In the genomic region with DNA sequence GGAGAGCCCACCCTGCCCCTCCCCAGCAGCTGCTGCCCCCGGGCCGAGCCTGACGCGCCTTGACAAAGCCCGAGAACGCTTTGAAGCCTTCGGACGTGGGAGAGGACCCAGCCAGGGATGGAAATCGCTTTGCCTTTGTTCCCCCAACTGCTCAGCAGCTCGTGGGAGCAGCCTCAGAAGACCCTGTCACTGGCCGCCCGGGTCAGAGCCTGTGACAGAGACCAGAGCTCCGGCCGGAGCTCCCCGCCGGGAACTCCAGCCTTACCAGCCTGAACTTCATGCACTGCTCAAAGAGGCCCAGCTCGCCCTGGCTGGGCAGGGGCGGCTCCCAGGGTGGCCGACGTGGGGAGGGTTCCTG, we compare ENCODE assay signal across 17 cellular contexts. TPM values are rescaled to one million over a fixed set of nuclear protein-coding genes. Genes with fewer than 3 reads are reported as not detected.
DNase-seq lines count a peak whose midpoint lies in the region; ATAC-seq and TF ChIP-seq lines count a peak whose summit lies in the region.
"Had no signal": no experiment of that assay in that cellular context is flagged by ENCODE, and none has a peak within 500 bp of the region (broad histone marks: within the 10 kb centered on the region; RNA-seq: fewer than 3 reads in every experiment).

No MANE protein-coding gene starts in this region.

- peak overlapping the region; percentile 53 for H3K4ac ChIP-seq in neuronal stem cell (ENCODE audit: low read length)

- H2BK5ac ChIP-seq in neuronal stem cell (ENCODE audit: low read length), result peak overlapping the region; percentile 98

- 45% methylated on average over 20 of the region's 20 CpGs; no CpG with 5 or more reads in 1 of the 2 experiments for WGBS in endodermal cell (ENCODE audit: insufficient coverage in 1 of 2, insufficient read length in 1 of 2), 2 experiments
- no CpG with 5 or more reads among the region's 20 CpGs for WGBS in neuronal stem cell (ENCODE audit: extremely low coverage in 2 of 2, insufficient read length in 2 of 2, insufficient replicate concordance in 1 of 2), 2 donors

- peaks cover 3% of the 10 kb centered on the region; the same call in 1 of the 2 replicates for H3K36me3 ChIP-seq in HUES6 (ENCODE audit: control insufficient read depth, insufficient read depth, low read length)
- H3K36me3 ChIP-seq in endodermal cell (ENCODE audit: control insufficient read depth, insufficient read depth, low read length), result no peaks in the 10 kb centered on the region
- peaks cover 4 to 5% of the 10 kb centered on the region in 2 donors for H3K36me3 ChIP-seq in neuronal stem cell (replicated peaks in 1 of 2; ENCODE audit: control insufficient read depth in 2 of 2, insufficient read depth in 2 of 2, low read length in 2 of 2)
- H3K36me3 ChIP-seq: colonic mucosa, left ventricle myocardium inferior, Peyer's patch had no signal

- no peak for TF ChIP-seq CTCF in endodermal cell (conservative IDR thresholded peaks at IDR 0.05)

- H3K4me3 ChIP-seq in HUES6 (ENCODE audit: low read depth, low read length), result peak overlapping the region; percentile 38
- no peak overlapping the region for H3K4me3 ChIP-seq in endodermal cell (ENCODE audit: low read length)
- peak overlapping the region; percentile 49 to 72 for H3K4me3 ChIP-seq in neuronal stem cell (ENCODE audit: low read length in 2 of 2)
- H3K4me3 ChIP-seq: colonic mucosa, left ventricle myocardium inferior, Peyer's patch, psoas muscle, testis had no signal

- H3K14ac ChIP-seq in neuronal stem cell (ENCODE audit: low read length), result no peak overlapping the region

- H3K4me1 Mint-ChIP-seq in endodermal cell, result peaks cover 9% of the 10 kb centered on the region

- H3K4me2 ChIP-seq in neuronal stem cell (ENCODE audit: insufficient read depth, low read length, poor library complexity, severe bottlenecking), result peak overlapping the region; percentile 52

- H2BK15ac ChIP-seq in neuronal stem cell (ENCODE audit: low read length), result no peak overlapping the region

- H3K27me3 Mint-ChIP-seq in endodermal cell (ENCODE audit: insufficient read depth), result no peaks in the 10 kb centered on the region

- peaks cover 11% of the 10 kb centered on the region for H3K79me1 ChIP-seq in neuronal stem cell (ENCODE audit: low read depth, low read length)

- H2BK120ac ChIP-seq in neuronal stem cell (ENCODE audit: low read depth, low read length), result peak overlapping the region; percentile 76

- H3K18ac ChIP-seq in neuronal stem cell (ENCODE audit: low read length), result peak overlapping the region; percentile 98

- H2BK12ac ChIP-seq in neuronal stem cell (ENCODE audit: low read length), result no peak overlapping the region

- H3K4me1 ChIP-seq in HUES6 (ENCODE audit: control insufficient read depth, insufficient read depth, low read length), result peaks cover 34% of the 10 kb centered on the region
- no peaks in the 10 kb centered on the region for H3K4me1 ChIP-seq in endodermal cell (ENCODE audit: control insufficient read depth, insufficient read depth, low read length)
- H3K4me1 ChIP-seq in neuronal stem cell (ENCODE audit: control insufficient read depth in 2 of 2, insufficient read depth in 1 of 2, low read depth in 1 of 2, low read length in 2 of 2), result peaks cover 16 to 23% of the 10 kb centered on the region in 2 donors
- H3K4me1 ChIP-seq: colonic mucosa, psoas muscle, testis had no signal

- H3K9ac ChIP-seq in HUES6 (ENCODE audit: low read length), result peak overlapping the region; percentile 38
- H3K9ac ChIP-seq in endodermal cell (ENCODE audit: extremely low read depth, low read length, poor library complexity, severe bottlenecking), result no peak overlapping the region
- H3K9ac ChIP-seq in neuronal stem cell (ENCODE audit: low read depth, low read length, poor library complexity), result peak overlapping the region; percentile 60

- peak overlapping the region; percentile 43 for H4K91ac ChIP-seq in neuronal stem cell (ENCODE audit: low read depth, low read length, poor library complexity)

- peak overlapping the region; percentile 6; the same call in 1 of the 2 replicates for H3K27ac ChIP-seq in HUES6 (ENCODE audit: low read depth, low read length)
- H3K27ac ChIP-seq in endodermal cell (ENCODE audit: low read depth, low read length), result peak overlapping the region; percentile 96
- peak overlapping the region; percentile 97 for H3K27ac ChIP-seq in neuronal stem cell (replicated peaks; ENCODE audit: low read length)
- H3K27ac ChIP-seq: colonic mucosa, left ventricle myocardium inferior, Peyer's patch, psoas muscle, testis had no signal

- peak overlapping the region; percentile 56 for H2AK5ac ChIP-seq in neuronal stem cell (ENCODE audit: low read depth, low read length)

- DNase-seq in endodermal cell (peak; percentile 63), neuronal stem cell (ENCODE audit: low spot score) (no peak), mucosa of gallbladder (ENCODE audit: low spot score) (no peak)
- DNase-seq: activated naive CD4-positive, alpha-beta T cell treated with anti-CD3 and anti-CD28 coated beads for 36 hours; colonic mucosa; foreskin fibroblast; HCEC 1CT; left ventricle myocardium inferior; NCI-H1105; NCI-H69; stimulated activated CD4-positive, alpha-beta T cell treated with anti-CD3 and anti-CD28 coated beads, Interleukin-12 subunit alpha, Interleukin-12 subunit beta, amount 100 ng/mL, for 4 hours; testis had no signal

- H3K27me3 ChIP-seq in HUES6 (ENCODE audit: control insufficient read depth, insufficient read depth, low read length) (no peaks in the 10 kb centered on the region), endodermal cell (ENCODE audit: control insufficient read depth, insufficient read depth, low read length, poor library complexity, severe bottlenecking) (no peaks in the 10 kb centered on the region), neuronal stem cell (ENCODE audit: control insufficient read depth in 3 of 3, insufficient read depth in 3 of 3, low read depth in 1 of 3, low read length in 3 of 3) (peaks cover 0 to under 1% (median 0%) of the 10 kb centered on the region in 3 experiments)
- H3K27me3 ChIP-seq: colonic mucosa, Peyer's patch, testis had no signal

- peaks cover 4% of the 10 kb centered on the region for H3K36me3 Mint-ChIP-seq in endodermal cell (ENCODE audit: low read depth)

- ATAC-seq in HG03045 (IDR thresholded peaks at IDR 0.05; ENCODE audit: unreplicated experiment) (no peak), GM21786 (IDR thresholded peaks at IDR 0.05; ENCODE audit: unreplicated experiment) (no peak)
- ATAC-seq: psoas muscle had no signal

- no peak overlapping the region for H3K23ac ChIP-seq in neuronal stem cell (ENCODE audit: low read depth, low read length, poor library complexity)

- peaks cover 57% of the 10 kb centered on the region for H3K9me3 Mint-ChIP-seq in endodermal cell
- H3K9me3 Mint-ChIP-seq: activated naive CD4-positive, alpha-beta T cell treated with anti-CD3 and anti-CD28 coated beads for 36 hours had no signal

- H2AFZ ChIP-seq in neuronal stem cell (ENCODE audit: low read length), result no peak overlapping the region

- no peak overlapping the region for H4K8ac ChIP-seq in neuronal stem cell (ENCODE audit: low read depth, low read length)

- no peak overlapping the region for H3K4me3 Mint-ChIP-seq in endodermal cell
- H3K4me3 Mint-ChIP-seq: activated naive CD4-positive, alpha-beta T cell treated with anti-CD3 and anti-CD28 coated beads for 36 hours had no signal

- peaks cover 21% of the 10 kb centered on the region for H3K9me3 ChIP-seq in HUES6 (ENCODE audit: control insufficient read depth, insufficient read depth, low read depth, low read length)
- H3K9me3 ChIP-seq in endodermal cell (ENCODE audit: control insufficient read depth, low read length), result no peaks in the 10 kb centered on the region
- H3K9me3 ChIP-seq in neuronal stem cell (replicated peaks in 1 of 2; ENCODE audit: control insufficient read depth in 2 of 2, insufficient read depth in 1 of 2, low read depth in 1 of 2, low read length in 2 of 2), result peaks cover 0 to 2% of the 10 kb centered on the region in 2 donors
- H3K9me3 ChIP-seq: colonic mucosa, left ventricle myocardium inferior, Peyer's patch, psoas muscle, testis had no signal

- no peak overlapping the region for H3K27ac Mint-ChIP-seq in endodermal cell
- H3K27ac Mint-ChIP-seq: activated naive CD4-positive, alpha-beta T cell treated with anti-CD3 and anti-CD28 coated beads for 36 hours had no signal

RNA-seq across cellular contexts. Expression of a gene that starts 2.6 kb away (rescaled TPM):
- total RNA-seq in endodermal cell (100 to 1,000 TPM in 1 of 2 donors, 10 to 100 TPM in 1; 57.6 to 121 TPM), mucosa of gallbladder (165 TPM)
- polyA plus RNA-seq in endodermal cell (2013, experiment 1 of 2), result 144 TPM
- 117 TPM for polyA plus RNA-seq in endodermal cell (2013, experiment 2 of 2)
- polyA plus RNA-seq in neuronal stem cell (2013, experiment 1 of 2), result 122 TPM
- polyA plus RNA-seq in neuronal stem cell (2013, experiment 2 of 2), result 123 TPM

RNA-seq across cellular contexts. Expression of a gene that starts 11.5 kb away (rescaled TPM):
- 10 to 100 TPM in 1 of 2 donors, 1 to 10 TPM in 1; 2.8 to 12.9 TPM for total RNA-seq in endodermal cell
- 11.1 TPM for polyA plus RNA-seq in endodermal cell (2013, experiment 1 of 2)
- polyA plus RNA-seq in endodermal cell (2013, experiment 2 of 2), result 9.0 TPM
- polyA plus RNA-seq in neuronal stem cell (2013, experiment 1 of 2), result 20.3 TPM
- polyA plus RNA-seq in neuronal stem cell (2013, experiment 2 of 2), result 20.9 TPM
- total RNA-seq in mucosa of gallbladder, result 28.3 TPM

RNA-seq across cellular contexts. Expression of a gene that starts 38.2 kb away (rescaled TPM):
- total RNA-seq in endodermal cell (under 1 TPM; 0.18 to 0.31 TPM), mucosa of gallbladder (0.12 TPM)
- 1.5 TPM for polyA plus RNA-seq in endodermal cell (2013, experiment 1 of 2)
- 1.3 TPM for polyA plus RNA-seq in endodermal cell (2013, experiment 2 of 2)
- 1.5 TPM for polyA plus RNA-seq in neuronal stem cell (2013, experiment 1 of 2)
- polyA plus RNA-seq in neuronal stem cell (2013, experiment 2 of 2), result 1.4 TPM
- total RNA-seq: left ventricle myocardium inferior, Peyer's patch, psoas muscle had no signal
- polyA plus RNA-seq: psoas muscle had no signal

RNA-seq across cellular contexts. Expression of a gene that starts 39.0 kb away (rescaled TPM):
- total RNA-seq in endodermal cell (100 to 1,000 TPM; 192 to 206 TPM), mucosa of gallbladder (221 TPM)
- 116 TPM for polyA plus RNA-seq in endodermal cell (2013, experiment 1 of 2)
- polyA plus RNA-seq in endodermal cell (2013, experiment 2 of 2), result 113 TPM
- polyA plus RNA-seq in neuronal stem cell (2013, experiment 1 of 2), result 53.3 TPM
- polyA plus RNA-seq in neuronal stem cell (2013, experiment 2 of 2), result 53.2 TPM

RNA-seq across cellular contexts. Expression of a gene that starts 39.5 kb away (rescaled TPM):
- total RNA-seq in endodermal cell (10 to 100 TPM; 17.9 to 18.2 TPM), mucosa of gallbladder (18.6 TPM)
- 12.6 TPM for polyA plus RNA-seq in endodermal cell (2013, experiment 1 of 2)
- polyA plus RNA-seq in endodermal cell (2013, experiment 2 of 2), result 15.8 TPM
- polyA plus RNA-seq in neuronal stem cell (2013, experiment 1 of 2), result 4.4 TPM
- polyA plus RNA-seq in neuronal stem cell (2013, experiment 2 of 2), result 4.2 TPM

Comparison
In these comparisons a context has a peak if more than half of its experiments do, and no peak if none do; other contexts are left out.
1. H3K27ac ChIP-seq: peak in every context shown above with its lines; median percentile 97 in neuronal stem cell; 96 in endodermal cell; 6 in HUES6.